Comparison of ENCODE assay signal across 22 cellular contexts in genomic region chr14:77305696-77306095, GRCh38. TPM values are rescaled to one million over a fixed set of nuclear protein-coding genes. Genes with fewer than 3 reads are reported as not detected.
DNase-seq lines count a peak whose midpoint lies in the region; ATAC-seq and TF ChIP-seq lines count a peak whose summit lies in the region.
"Had no signal": no experiment of that assay in that cellular context is flagged by ENCODE, and none has a peak within 500 bp of the region (broad histone marks: within the 10 kb centered on the region; RNA-seq: fewer than 3 reads in every experiment).

No MANE protein-coding gene starts in this region.

- no peaks in the 10 kb centered on the region for H3K27me3 Mint-ChIP-seq in activated T-helper 17 cell treated with anti-CD3 and anti-CD28 coated beads, Interleukin-2, amount 50 U/mL, for 72 hours
- H3K27me3 Mint-ChIP-seq: IgD-negative memory B cell had no signal

- no peak for TF ChIP-seq EP300 in gastroesophageal sphincter (IDR thresholded peaks at IDR 0.05)
- TF ChIP-seq EP300 in suprapubic skin (IDR thresholded peaks at IDR 0.05) = no peak

- H3K4me3 ChIP-seq in gastroesophageal sphincter (no peak overlapping the region), suprapubic skin (no peak overlapping the region)
- H3K4me3 ChIP-seq: MG63, thyroid gland had no signal

- TF ChIP-seq POLR2A in gastroesophageal sphincter (IDR thresholded peaks at IDR 0.05) = no peak
- TF ChIP-seq POLR2A in suprapubic skin (IDR thresholded peaks at IDR 0.05) = no peak

- H3K4me1 Mint-ChIP-seq in activated T-helper 17 cell treated with anti-CD3 and anti-CD28 coated beads, Interleukin-2, amount 50 U/mL, for 72 hours = peaks cover 19% of the 10 kb centered on the region
- H3K4me1 Mint-ChIP-seq: natural killer cell had no signal

- peak overlapping the region; percentile 39 for H3K27ac Mint-ChIP-seq in activated T-helper 17 cell treated with anti-CD3 and anti-CD28 coated beads, Interleukin-2, amount 50 U/mL, for 72 hours
- H3K27ac Mint-ChIP-seq: IgD-negative memory B cell, natural killer cell had no signal

- H3K27ac ChIP-seq in gastroesophageal sphincter = peak overlapping the region in 3 of 4 donors; percentile 21 to 39 (median 24)
- H3K27ac ChIP-seq in suprapubic skin = peak overlapping the region; percentile 51
- H3K27ac ChIP-seq: thyroid gland had no signal

- H3K4me1 ChIP-seq in gastroesophageal sphincter (peaks cover 0 to 35% (median 0%) of the 10 kb centered on the region in 3 donors), suprapubic skin (peaks cover 36% of the 10 kb centered on the region)
- H3K4me1 ChIP-seq: thyroid gland had no signal

- no peak overlapping the region for H3K4me3 Mint-ChIP-seq in activated T-helper 17 cell treated with anti-CD3 and anti-CD28 coated beads, Interleukin-2, amount 50 U/mL, for 72 hours
- H3K4me3 Mint-ChIP-seq: IgD-negative memory B cell, natural killer cell had no signal

- no peaks in the 10 kb centered on the region for H3K9me3 Mint-ChIP-seq in activated T-helper 17 cell treated with anti-CD3 and anti-CD28 coated beads, Interleukin-2, amount 50 U/mL, for 72 hours
- H3K9me3 Mint-ChIP-seq: HFFc6, IgD-negative memory B cell, natural killer cell had no signal

- H3K36me3 ChIP-seq in gastroesophageal sphincter = peaks cover 0 to 60% of the 10 kb centered on the region in 2 donors
- H3K36me3 ChIP-seq in suprapubic skin = peaks cover 5% of the 10 kb centered on the region

- TF ChIP-seq CTCF in gastroesophageal sphincter (IDR thresholded peaks at IDR 0.05) (no peak), suprapubic skin (IDR thresholded peaks at IDR 0.05) (no peak)

- no peaks in the 10 kb centered on the region for H3K27me3 ChIP-seq in gastroesophageal sphincter
- H3K27me3 ChIP-seq in suprapubic skin = no peaks in the 10 kb centered on the region
- H3K27me3 ChIP-seq: MG63, thyroid gland had no signal

- peaks cover 8% of the 10 kb centered on the region for H3K36me3 Mint-ChIP-seq in activated T-helper 17 cell treated with anti-CD3 and anti-CD28 coated beads, Interleukin-2, amount 50 U/mL, for 72 hours (ENCODE audit: low read depth)
- H3K36me3 Mint-ChIP-seq: natural killer cell had no signal

- ATAC-seq in activated T-helper 17 cell treated with anti-CD3 and anti-CD28 coated beads, Interleukin-2, amount 50 U/mL, for 72 hours (replicated peaks) = no peak
- ATAC-seq in gastroesophageal sphincter = no peak
- ATAC-seq: activated CD4-positive, CD25-positive, alpha-beta regulatory T cell treated with anti-CD3 and anti-CD28 coated beads, Interleukin-2, amount 50 U/mL, for 24 hours; natural killer cell had no signal

- H3K9me3 ChIP-seq in gastroesophageal sphincter = no peaks in the 10 kb centered on the region
- no peaks in the 10 kb centered on the region for H3K9me3 ChIP-seq in suprapubic skin
- H3K9me3 ChIP-seq: MG63, thyroid gland had no signal

- WGBS in gastroesophageal sphincter (ENCODE audit: low coverage in 1 of 2), 2 donors = 73 to 82% methylated on average over 3 to 4 of the region's 4 CpGs
- 59% methylated on average over 4 of the region's 4 CpGs for WGBS in suprapubic skin

- DNase-seq in nucleus accumbens (lab: John Stamatoyannopoulos, UW) (peak in 43 of 56 donors; percentile 15 to 70 (median 48)), suprapubic skin (ENCODE audit: low spot score in 2 of 2) (no peak), dedifferentiated amniotic fluid mesenchymal stem cell (ENCODE audit: extremely low spot score) (no peak), NCI-H2227 (lab: John Stamatoyannopoulos, UW; ENCODE audit: unreplicated experiment) (no peak), NCI-H748 treated with DMSO at 0.1 percent for 48 hours (lab: John Stamatoyannopoulos, UW) (no peak)
- DNase-seq: COR-L47; HFFc6; MG63; natural killer cell; NCI-H187; stimulated activated CD4-positive, alpha-beta T cell treated with anti-CD3 and anti-CD28 coated beads, Interleukin-15, amount 100 ng/mL, for 24 hours; T1000; thyroid gland had no signal

RNA-seq across cellular contexts. Expression of gene POMT2, which starts 15.0 kb away (rescaled TPM):
- 10 to 100 TPM; 10.9 to 26.0 TPM for total RNA-seq in activated T-helper 17 cell treated with anti-CD3 and anti-CD28 coated beads, Interleukin-2, amount 50 U/mL, for 72 hours
- 10 to 100 TPM in 3 of 4 donors, 1 to 10 TPM in 1; 8.1 to 20.9 (median 14.4) TPM for total RNA-seq in gastroesophageal sphincter
- total RNA-seq in suprapubic skin = 10 to 100 TPM; 16.3 to 72.0 (median 19.4) TPM

RNA-seq across cellular contexts. Expression of gene GSTZ1, which starts 15.1 kb away (rescaled TPM):
- total RNA-seq in activated T-helper 17 cell treated with anti-CD3 and anti-CD28 coated beads, Interleukin-2, amount 50 U/mL, for 72 hours = 10 to 100 TPM; 11.0 to 13.1 TPM
- total RNA-seq in gastroesophageal sphincter (10 to 100 TPM in 2 of 4 donors, 1 to 10 TPM in 2; 6.3 to 15.4 (median 12.5) TPM), suprapubic skin (10 to 100 TPM; 26.1 to 41.1 (median 31.6) TPM)

RNA-seq across cellular contexts. Expression of gene NGB, which starts 34.7 kb away (rescaled TPM):
- total RNA-seq in activated T-helper 17 cell treated with anti-CD3 and anti-CD28 coated beads, Interleukin-2, amount 50 U/mL, for 72 hours = not detected
- total RNA-seq in gastroesophageal sphincter = 1 to 10 TPM in 2 of 4 donors, under 1 TPM in 1, not detected in 1; 0.27 to 2.0 (median 1.2) TPM
- not detected for total RNA-seq in suprapubic skin
- total RNA-seq: activated CD8-positive, alpha-beta memory T cell treated with anti-CD3 and anti-CD28 coated beads for 36 hours; glomerular endothelial cell; HFFc6; liver; natural killer cell; NCI-H460; pulmonary artery endothelial cell; thyroid gland had no signal

Comparison
In these comparisons a context has a peak if more than half of its experiments do, and no peak if none do; other contexts are left out.
1. DNase-seq: peak in nucleus accumbens (43 of 56); none in suprapubic skin (0 of 2), dedifferentiated amniotic fluid mesenchymal stem cell (single experiment), NCI-H2227 (single experiment) and NCI-H748 treated with DMSO at 0.1 percent for 48 hours (single experiment).